In the genomic region with DNA sequence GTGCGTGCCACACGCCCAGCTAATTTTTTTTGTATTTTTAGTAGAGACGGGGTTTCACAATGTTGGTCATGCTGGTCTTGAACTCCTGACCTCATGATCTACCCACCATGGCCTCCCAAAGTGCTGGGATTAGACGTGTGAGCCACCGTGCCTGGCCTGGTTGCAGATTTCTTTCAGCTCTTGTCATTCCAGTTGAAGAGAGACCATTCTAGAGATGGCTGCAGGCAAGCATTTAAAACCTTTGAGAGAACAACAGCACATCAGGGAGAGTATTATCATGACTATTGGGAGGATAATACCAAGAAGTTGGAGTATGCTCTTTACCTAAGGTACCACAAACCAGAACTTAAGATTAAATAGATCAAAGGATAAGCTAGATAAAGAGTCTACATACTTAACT, we compare ENCODE assay signal across 1 cellular context.
TF ChIP-seq lines count a peak whose summit lies in the region.

No MANE protein-coding gene starts in this region.

TF ChIP-seq in WTC11, 78 proteins besides CTCF, POLR2A, EP300 and RAD21 (continued from another document):
- TF ChIP-seq, protein P1, sequence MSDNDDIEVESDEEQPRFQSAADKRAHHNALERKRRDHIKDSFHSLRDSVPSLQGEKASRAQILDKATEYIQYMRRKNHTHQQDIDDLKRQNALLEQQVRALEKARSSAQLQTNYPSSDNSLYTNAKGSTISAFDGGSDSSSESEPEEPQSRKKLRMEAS (CRISPR knock-in tag; IDR thresholded peaks at IDR 0.05): no peak
- TF ChIP-seq ELF4 (CRISPR knock-in tag; IDR thresholded peaks at IDR 0.05; ENCODE audit: low read depth) (no peak), MXD4 (CRISPR knock-in tag; IDR thresholded peaks at IDR 0.05; ENCODE audit: borderline replicate concordance) (no peak), CBFB (CRISPR knock-in tag; IDR thresholded peaks at IDR 0.05; ENCODE audit: low read depth) (no peak), FOXP1 (CRISPR knock-in tag; IDR thresholded peaks at IDR 0.05; ENCODE audit: borderline replicate concordance) (no peak), OVOL2 (CRISPR knock-in tag; IDR thresholded peaks at IDR 0.05; ENCODE audit: borderline replicate concordance) (no peak)
- TF ChIP-seq, protein P2, sequence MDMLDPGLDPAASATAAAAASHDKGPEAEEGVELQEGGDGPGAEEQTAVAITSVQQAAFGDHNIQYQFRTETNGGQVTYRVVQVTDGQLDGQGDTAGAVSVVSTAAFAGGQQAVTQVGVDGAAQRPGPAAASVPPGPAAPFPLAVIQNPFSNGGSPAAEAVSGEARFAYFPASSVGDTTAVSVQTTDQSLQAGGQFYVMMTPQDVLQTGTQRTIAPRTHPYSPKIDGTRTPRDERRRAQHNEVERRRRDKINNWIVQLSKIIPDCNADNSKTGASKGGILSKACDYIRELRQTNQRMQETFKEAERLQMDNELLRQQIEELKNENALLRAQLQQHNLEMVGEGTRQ (CRISPR knock-in tag; IDR thresholded peaks at IDR 0.05): no peak
